ENCODE assay signal across 25 cellular contexts in the genomic region with DNA sequence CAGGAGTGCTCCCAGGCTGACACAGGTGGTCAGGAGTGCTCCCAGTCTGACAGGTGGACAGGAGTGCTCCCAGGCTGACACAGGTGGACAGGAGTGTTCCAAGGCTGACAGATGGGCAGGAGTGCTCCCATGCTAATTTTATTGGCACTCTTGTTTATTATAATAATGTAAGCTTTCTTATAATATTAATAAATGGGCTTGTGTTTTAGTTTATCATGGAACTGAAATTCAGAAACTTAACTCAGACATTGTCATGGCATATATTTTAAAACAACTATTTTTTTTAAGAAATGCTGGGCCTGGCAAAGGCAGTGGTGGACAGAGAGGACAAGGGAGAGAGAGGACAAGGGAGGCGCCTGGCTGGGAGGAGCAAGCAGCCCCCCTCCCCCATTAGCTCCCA. TPM values are rescaled to one million over a fixed set of nuclear protein-coding genes. Genes with fewer than 3 reads are reported as not detected.
DNase-seq lines count a peak whose midpoint lies in the region; ATAC-seq, FAIRE-seq and TF ChIP-seq lines count a peak whose summit lies in the region.
"Had no signal": no experiment of that assay in that cellular context is flagged by ENCODE, and none has a peak within 500 bp of the region (broad histone marks: within the 10 kb centered on the region; RNA-seq: fewer than 3 reads in every experiment).

No MANE protein-coding gene starts in this region.

- TF ChIP-seq EP300 in HepG2 (IDR thresholded peaks at IDR 0.05; ENCODE audit: low read depth in 2 of 2, low read length in 2 of 2): no peak
- no peak for TF ChIP-seq EP300 in HepG2 (CRISPR knock-in tag; IDR thresholded peaks at IDR 0.05; ENCODE audit: borderline replicate concordance)

- H2AFZ ChIP-seq in HepG2 (ENCODE audit: low read length): no peak overlapping the region
- no peak overlapping the region for H2AFZ ChIP-seq in neuronal stem cell (ENCODE audit: low read length)

- H2BK120ac ChIP-seq in neuronal stem cell (ENCODE audit: low read depth, low read length): no peak overlapping the region

- CTCF ChIA-PET in HepG2 (lab: Yijun Ruan, JAX; ENCODE audit: low intra/inter-chr PET ratio, low total read pairs): no interaction called here

- DNase-seq in HepG2 (ENCODE audit: low spot score) (no peak), right lobe of liver (no peak), neuronal stem cell (ENCODE audit: low spot score) (no peak), breast epithelium (ENCODE audit: low spot score in 2 of 2) (no peak), HuH-7 (ENCODE audit: low spot score) (no peak)
- DNase-seq: 8988T; ACHN; BE2C; CD4-positive, alpha-beta memory T cell; CD4-positive, CD25-positive, alpha-beta regulatory T cell; CD8-positive, alpha-beta memory T cell; COR-L47; DMS 273 treated with DMSO at 0.1 percent for 48 hours; DMS153; DMS53; DMS79; DND-41; EL; GDM1 had no signal

- in situ Hi-C loops in HepG2 (cut with HindIII; ENCODE audit: extremely low pct_ligation_motif_present, low pct_unique_long_range_greater_than_20kb): loop anchor here (25.0 kb wide), 1 partner anchor 645 kb away; the partner anchor contains the start of genes ANKMY1, DUSP28 and RNPEPL1

- FAIRE-seq in HepG2 (lab: Jason Lieb, UNC): no peak
- FAIRE-seq: A204.1, GM12878, GM12892, GM18507 had no signal

- no peak overlapping the region for H2BK12ac ChIP-seq in neuronal stem cell (ENCODE audit: low read length)

- no peak overlapping the region for H4K8ac ChIP-seq in neuronal stem cell (ENCODE audit: low read depth, low read length)

- ATAC-seq in HepG2 (no peak), right lobe of liver (no peak)
- ATAC-seq: GM12878 had no signal

- no peak overlapping the region for H3K4ac ChIP-seq in neuronal stem cell (ENCODE audit: low read length)

- no peaks in the 10 kb centered on the region for H4K20me1 ChIP-seq in HepG2 (ENCODE audit: insufficient read depth, low read length)

- H3K27me3 ChIP-seq in HepG2 (ENCODE audit: control insufficient read depth in 1 of 2, insufficient read depth in 2 of 2, low read length in 2 of 2) (peaks cover 22 to 46% of the 10 kb centered on the region in 2 experiments), right lobe of liver (no peaks in the 10 kb centered on the region), neuronal stem cell (ENCODE audit: control insufficient read depth in 3 of 3, insufficient read depth in 3 of 3, low read depth in 1 of 3, low read length in 3 of 3) (peaks cover 0 to 12% (median 0%) of the 10 kb centered on the region in 3 experiments), breast epithelium (no peaks in the 10 kb centered on the region)
- H3K27me3 ChIP-seq: BE2C, BLaER1 had no signal

- H2BK15ac ChIP-seq in neuronal stem cell (ENCODE audit: low read length): no peak overlapping the region

- H2BK5ac ChIP-seq in neuronal stem cell (ENCODE audit: low read length): peak overlapping the region; percentile 19

- H3K9ac ChIP-seq in HepG2 (ENCODE audit: insufficient read depth, low read depth, low read length): no peak overlapping the region
- no peak overlapping the region for H3K9ac ChIP-seq in neuronal stem cell (ENCODE audit: low read depth, low read length, poor library complexity)
- H3K9ac ChIP-seq: BLaER1 had no signal

- WGBS in HepG2 (ENCODE audit: low lambda C conversion rate): 27% methylated on average over 1 of the region's 1 CpG
- no CpG with 5 or more reads among the region's 1 CpG for WGBS in right lobe of liver (ENCODE audit: insufficient coverage, low coverage, low lambda C conversion rate, missing lambda C conversion rate)
- no CpG with 5 or more reads among the region's 1 CpG for WGBS in neuronal stem cell (ENCODE audit: extremely low coverage in 2 of 2, insufficient read length in 2 of 2, insufficient replicate concordance in 1 of 2), 2 donors

- H3K4me2 ChIP-seq in HepG2 (ENCODE audit: low read depth, low read length) (no peak overlapping the region), neuronal stem cell (ENCODE audit: insufficient read depth, low read length, poor library complexity, severe bottlenecking) (no peak overlapping the region)
- H3K4me2 ChIP-seq: BLaER1 had no signal

- H3K23ac ChIP-seq in neuronal stem cell (ENCODE audit: low read depth, low read length, poor library complexity): no peak overlapping the region

- no peak overlapping the region for H3K14ac ChIP-seq in neuronal stem cell (ENCODE audit: low read length)

- H3K27ac ChIP-seq in HepG2 (ENCODE audit: extremely low read length, insufficient read depth, low read length) (no peak overlapping the region), right lobe of liver (no peak overlapping the region), neuronal stem cell (replicated peaks; ENCODE audit: low read length) (no peak overlapping the region), breast epithelium (no peak overlapping the region)
- H3K27ac ChIP-seq: BLaER1 had no signal

- H4K91ac ChIP-seq in neuronal stem cell (ENCODE audit: low read depth, low read length, poor library complexity): no peak overlapping the region

- peak overlapping the region; percentile 71 for H2AK5ac ChIP-seq in neuronal stem cell (ENCODE audit: low read depth, low read length)

- H3K79me1 ChIP-seq in neuronal stem cell (ENCODE audit: low read depth, low read length): peaks cover 2% of the 10 kb centered on the region

- TF ChIP-seq POLR2A in HepG2 (IDR thresholded peaks at IDR 0.05; ENCODE audit: insufficient read depth in 1 of 2, low read depth in 2 of 2, low read length in 2 of 2) (no peak), right lobe of liver (IDR thresholded peaks at IDR 0.05) (no peak), breast epithelium (IDR thresholded peaks at IDR 0.05) (no peak)

- POLR2A ChIA-PET in HepG2 (lab: Yijun Ruan, JAX): interaction anchor here (0.6 to 0.8 kb wide), 2 partner anchors 9 to 281 kb away, joined by 3 read pairs; no protein-coding TSS in a partner anchor

- TF ChIP-seq CTCF in HepG2 (CRISPR knock-in tag; IDR thresholded peaks at IDR 0.05) (no peak), right lobe of liver (IDR thresholded peaks at IDR 0.05) (no peak), breast epithelium (IDR thresholded peaks at IDR 0.05) (no peak)

- TF ChIP-seq RAD21 in HepG2 (CRISPR knock-in tag; IDR thresholded peaks at IDR 0.05): no peak

- H3K36me3 ChIP-seq in HepG2 (replicated peaks in 1 of 2; ENCODE audit: control insufficient read depth in 1 of 2, insufficient read depth in 2 of 2, low read length in 2 of 2) (no peaks in the 10 kb centered on the region), right lobe of liver (no peaks in the 10 kb centered on the region), neuronal stem cell (replicated peaks in 1 of 2; ENCODE audit: control insufficient read depth in 2 of 2, insufficient read depth in 2 of 2, low read length in 2 of 2) (no peaks in the 10 kb centered on the region), breast epithelium (no peaks in the 10 kb centered on the region)
- H3K36me3 ChIP-seq: BE2C, BLaER1 had no signal

- H3K9me3 ChIP-seq in HepG2 (ENCODE audit: low read length) (no peaks in the 10 kb centered on the region), right lobe of liver (no peaks in the 10 kb centered on the region), neuronal stem cell (replicated peaks in 1 of 2; ENCODE audit: control insufficient read depth in 2 of 2, insufficient read depth in 1 of 2, low read depth in 1 of 2, low read length in 2 of 2) (no peaks in the 10 kb centered on the region), breast epithelium (no peaks in the 10 kb centered on the region)
- H3K9me3 ChIP-seq: BE2C, BLaER1 had no signal

- no peaks in the 10 kb centered on the region for H3K79me2 ChIP-seq in HepG2 (ENCODE audit: insufficient read depth, low read length)

- BruUV-seq in HepG2 (replicated peaks; lab: Mats Ljungman, UMichigan): no TSS peak

- intact Hi-C loops in HepG2 (cut with micrococcal nuclease; ENCODE audit: unreplicated experiment): no loop called here
- intact Hi-C loops in right lobe of liver (cut with DNase I): no loop called here
- intact Hi-C loops in breast epithelium (cut with DNase I; ENCODE audit: low total_unique reads): no loop called here

- H3K4me3 ChIP-seq in HepG2 (replicated peaks in 1 of 3; ENCODE audit: insufficient read depth in 1 of 3, low read depth in 2 of 3, low read length in 3 of 3) (no peak overlapping the region), right lobe of liver (no peak overlapping the region), neuronal stem cell (ENCODE audit: low read length in 2 of 2) (no peak overlapping the region), breast epithelium (no peak overlapping the region)
- H3K4me3 ChIP-seq: BLaER1, GM12878 had no signal

- H3K18ac ChIP-seq in neuronal stem cell (ENCODE audit: low read length): peak overlapping the region; percentile 81

- peaks cover 11% of the 10 kb centered on the region for H3K4me1 ChIP-seq in HepG2 (ENCODE audit: insufficient read depth, low read length)
- H3K4me1 ChIP-seq in right lobe of liver: peaks cover 0 to 4% (median 0%) of the 10 kb centered on the region in 4 donors
- H3K4me1 ChIP-seq in neuronal stem cell (ENCODE audit: control insufficient read depth in 2 of 2, insufficient read depth in 1 of 2, low read depth in 1 of 2, low read length in 2 of 2): peaks cover 0 to 7% of the 10 kb centered on the region in 2 donors
- H3K4me1 ChIP-seq in breast epithelium: no peaks in the 10 kb centered on the region
- H3K4me1 ChIP-seq: BE2C had no signal

RNA-seq across cellular contexts. Expression of gene ANO7, which starts 18.7 kb away (rescaled TPM):
- total RNA-seq in HepG2 (2016; rRNA removed; fragmentation: Illumina TruSeq; extraction: Trizol) (3.7 and 4.9 TPM in 2 replicates), right lobe of liver (1 to 10 TPM in 3 of 6 experiments, under 1 TPM in 3; 0.61 to 2.4 (median 0.97) TPM), breast epithelium (1 to 10 TPM in 1 of 3 donors, under 1 TPM in 1, not detected in 1; 0.98 to 1.6 TPM)
- 1.7 and 1.9 TPM in 2 replicates for total RNA-seq in HepG2 (2016; cell fraction: cytosol; rRNA removed; fragmentation: Illumina TruSeq; extraction: Trizol; ENCODE audit: low read depth)
- total RNA-seq in HepG2 (2016; cell fraction: insoluble cytoplasmic fraction; rRNA removed; fragmentation: Illumina TruSeq; extraction: Trizol): 2.9 and 5.5 TPM in 2 replicates
- total RNA-seq in HepG2 (2016; cell fraction: membrane; rRNA removed; fragmentation: Illumina TruSeq; extraction: Trizol): 3.2 and 4.1 TPM in 2 replicates
- 4.7 and 5.1 TPM in 2 replicates for total RNA-seq in HepG2 (2016; cell fraction: nucleus; rRNA removed; fragmentation: Illumina TruSeq; extraction: Trizol)
- polyA plus RNA-seq in HepG2 (2011; rRNA removed): 4.1 and 4.9 TPM in 2 replicates
- 2.9 and 3.9 TPM in 2 replicates for polyA plus RNA-seq in HepG2 (2011; cell fraction: cytosol; rRNA removed)
- 29.8 and 33.6 TPM in 2 replicates for polyA plus RNA-seq in HepG2 (2011; cell fraction: nucleus; rRNA removed)
- polyA plus RNA-seq in HepG2 (2012): 8.8 and 10.8 TPM in 2 replicates
- 3.3 and 3.8 TPM in 2 replicates for polyA plus RNA-seq in HepG2 (2016; cell fraction: cytosol; fragmentation: Illumina TruSeq; extraction: Trizol; ENCODE audit: low read depth)
- 7.5 and 11.5 TPM in 2 replicates for polyA plus RNA-seq in HepG2 (2016; cell fraction: insoluble cytoplasmic fraction; fragmentation: Illumina TruSeq; extraction: Trizol; ENCODE audit: low read depth)
- polyA plus RNA-seq in HepG2 (2016; cell fraction: membrane; fragmentation: Illumina TruSeq; extraction: Trizol; ENCODE audit: low read depth): 7.5 and 8.6 TPM in 2 replicates
- 14.9 and 15.8 TPM in 2 replicates for polyA plus RNA-seq in HepG2 (2016; cell fraction: nucleus; fragmentation: Illumina TruSeq; extraction: Trizol; ENCODE audit: insufficient read depth, low read depth)
- polyA minus RNA-seq in HepG2 (2011; rRNA and poly(A)+ RNA removed; ENCODE audit: low replicate concordance): 1.1 and 16.7 TPM in 2 replicates
- 5.1 and 8.4 TPM in 2 replicates for polyA minus RNA-seq in HepG2 (2011; cell fraction: cytosol; rRNA and poly(A)+ RNA removed)
- polyA minus RNA-seq in HepG2 (2011; cell fraction: nucleus; rRNA and poly(A)+ RNA removed): 13.8 and 18.4 TPM in 2 replicates
- 1.3 TPM for polyA plus RNA-seq in neuronal stem cell (2013, experiment 1 of 2)
- polyA plus RNA-seq in neuronal stem cell (2013, experiment 2 of 2): 1.4 TPM
- polyA plus RNA-seq: CD14-positive monocyte; CD4-positive, CD25-positive, alpha-beta regulatory T cell; CD8-positive, alpha-beta memory T cell had no signal

RNA-seq across cellular contexts. Expression of gene PPP1R7, which starts 56.9 kb away (rescaled TPM):
- 67.9 and 77.2 TPM in 2 replicates for total RNA-seq in HepG2 (2016; rRNA removed; fragmentation: Illumina TruSeq; extraction: Trizol)
- total RNA-seq in HepG2 (2016; cell fraction: cytosol; rRNA removed; fragmentation: Illumina TruSeq; extraction: Trizol; ENCODE audit: low read depth): 27.7 and 40.5 TPM in 2 replicates
- total RNA-seq in HepG2 (2016; cell fraction: insoluble cytoplasmic fraction; rRNA removed; fragmentation: Illumina TruSeq; extraction: Trizol): 78.8 and 81.3 TPM in 2 replicates
- total RNA-seq in HepG2 (2016; cell fraction: membrane; rRNA removed; fragmentation: Illumina TruSeq; extraction: Trizol): 33.9 and 34.7 TPM in 2 replicates
- total RNA-seq in HepG2 (2016; cell fraction: nucleus; rRNA removed; fragmentation: Illumina TruSeq; extraction: Trizol): 31.6 and 35.8 TPM in 2 replicates
- polyA plus RNA-seq in HepG2 (2011; rRNA removed): 27.4 and 33.3 TPM in 2 replicates
- 19.4 and 25.1 TPM in 2 replicates for polyA plus RNA-seq in HepG2 (2011; cell fraction: cytosol; rRNA removed)
- polyA plus RNA-seq in HepG2 (2011; cell fraction: nucleus; rRNA removed): 14.7 and 16.8 TPM in 2 replicates
- 43.0 and 56.8 TPM in 2 replicates for polyA plus RNA-seq in HepG2 (2012)
- 29.9 and 37.7 TPM in 2 replicates for polyA plus RNA-seq in HepG2 (2016; cell fraction: cytosol; fragmentation: Illumina TruSeq; extraction: Trizol; ENCODE audit: low read depth)
- polyA plus RNA-seq in HepG2 (2016; cell fraction: insoluble cytoplasmic fraction; fragmentation: Illumina TruSeq; extraction: Trizol; ENCODE audit: low read depth): 99.4 and 106 TPM in 2 replicates
- 34.4 and 34.7 TPM in 2 replicates for polyA plus RNA-seq in HepG2 (2016; cell fraction: membrane; fragmentation: Illumina TruSeq; extraction: Trizol; ENCODE audit: low read depth)
- polyA plus RNA-seq in HepG2 (2016; cell fraction: nucleus; fragmentation: Illumina TruSeq; extraction: Trizol; ENCODE audit: insufficient read depth, low read depth): 52.8 and 60.1 TPM in 2 replicates
- 22.5 and 25.7 TPM in 2 replicates for polyA minus RNA-seq in HepG2 (2011; rRNA and poly(A)+ RNA removed; ENCODE audit: low replicate concordance)
- polyA minus RNA-seq in HepG2 (2011; cell fraction: cytosol; rRNA and poly(A)+ RNA removed): 18.4 and 24.7 TPM in 2 replicates
- 24.0 and 27.0 TPM in 2 replicates for polyA minus RNA-seq in HepG2 (2011; cell fraction: nucleus; rRNA and poly(A)+ RNA removed)
- total RNA-seq in right lobe of liver: 10 to 100 TPM; 27.8 to 35.7 (median 29.5) TPM
- 36.4 TPM for polyA plus RNA-seq in neuronal stem cell (2013, experiment 1 of 2)
- polyA plus RNA-seq in neuronal stem cell (2013, experiment 2 of 2): 38.0 TPM
- 10 to 100 TPM; 39.4 to 50.9 (median 43.6) TPM for total RNA-seq in breast epithelium

RNA-seq across cellular contexts. Expression of gene PASK, which starts 57.9 kb away (rescaled TPM):
- total RNA-seq in HepG2 (2016; rRNA removed; fragmentation: Illumina TruSeq; extraction: Trizol): 16.0 and 17.0 TPM in 2 replicates
- total RNA-seq in HepG2 (2016; cell fraction: cytosol; rRNA removed; fragmentation: Illumina TruSeq; extraction: Trizol; ENCODE audit: low read depth): 18.0 and 28.0 TPM in 2 replicates
- total RNA-seq in HepG2 (2016; cell fraction: insoluble cytoplasmic fraction; rRNA removed; fragmentation: Illumina TruSeq; extraction: Trizol): 14.4 and 17.9 TPM in 2 replicates
- 5.9 and 7.8 TPM in 2 replicates for total RNA-seq in HepG2 (2016; cell fraction: membrane; rRNA removed; fragmentation: Illumina TruSeq; extraction: Trizol)
- total RNA-seq in HepG2 (2016; cell fraction: nucleus; rRNA removed; fragmentation: Illumina TruSeq; extraction: Trizol): 22.6 and 27.5 TPM in 2 replicates
- polyA plus RNA-seq in HepG2 (2011; rRNA removed): 6.9 and 7.1 TPM in 2 replicates
- 2.1 and 4.1 TPM in 2 replicates for polyA plus RNA-seq in HepG2 (2011; cell fraction: cytosol; rRNA removed)
- polyA plus RNA-seq in HepG2 (2011; cell fraction: nucleus; rRNA removed): 36.3 and 40.3 TPM in 2 replicates
- 6.8 and 9.6 TPM in 2 replicates for polyA plus RNA-seq in HepG2 (2012)
- 0.79 and 1.0 TPM in 2 replicates for polyA plus RNA-seq in HepG2 (2016; cell fraction: cytosol; fragmentation: Illumina TruSeq; extraction: Trizol; ENCODE audit: low read depth)
- 9.2 and 11.1 TPM in 2 replicates for polyA plus RNA-seq in HepG2 (2016; cell fraction: insoluble cytoplasmic fraction; fragmentation: Illumina TruSeq; extraction: Trizol; ENCODE audit: low read depth)
- polyA plus RNA-seq in HepG2 (2016; cell fraction: membrane; fragmentation: Illumina TruSeq; extraction: Trizol; ENCODE audit: low read depth): 1.7 and 2.3 TPM in 2 replicates
- 79.4 and 83.7 TPM in 2 replicates for polyA plus RNA-seq in HepG2 (2016; cell fraction: nucleus; fragmentation: Illumina TruSeq; extraction: Trizol; ENCODE audit: insufficient read depth, low read depth)
- polyA minus RNA-seq in HepG2 (2011; rRNA and poly(A)+ RNA removed; ENCODE audit: low replicate concordance): 28.2 and 32.5 TPM in 2 replicates
- polyA minus RNA-seq in HepG2 (2011; cell fraction: cytosol; rRNA and poly(A)+ RNA removed): 3.7 and 15.6 TPM in 2 replicates
- 10.7 and 14.4 TPM in 2 replicates for polyA minus RNA-seq in HepG2 (2011; cell fraction: nucleus; rRNA and poly(A)+ RNA removed)
- total RNA-seq in right lobe of liver: 1 to 10 TPM; 2.0 to 4.2 (median 3.4) TPM
- polyA plus RNA-seq in neuronal stem cell (2013, experiment 1 of 2): 11.4 TPM
- 10.5 TPM for polyA plus RNA-seq in neuronal stem cell (2013, experiment 2 of 2)
- 1 to 10 TPM; 4.3 to 7.3 (median 6.6) TPM for total RNA-seq in breast epithelium
